In genomic region chr3:113963879-113964278, GRCh38 we compare ENCODE assay signal across 1 cellular context.
TF ChIP-seq lines count a peak whose summit lies in the region.

No MANE protein-coding gene starts in this region.

TF ChIP-seq in endothelial cell of umbilical vein, 7 proteins besides CTCF, POLR2A, EP300 and RAD21 (continued from another document):
- TF ChIP-seq EZH2 (IDR thresholded peaks at IDR 0.05; ENCODE audit: borderline replicate concordance, low read depth, low read length, severe bottlenecking) (no peak), MYC (IDR thresholded peaks at IDR 0.05; ENCODE audit: low read depth, low read length) (no peak), GATA2 (IDR thresholded peaks at IDR 0.05; ENCODE audit: insufficient read depth, insufficient read length, low read depth, low read length) (no peak), JUN (IDR thresholded peaks at IDR 0.05; ENCODE audit: borderline replicate concordance, insufficient read depth, insufficient read length, low read depth) (no peak), FOS (IDR thresholded peaks at IDR 0.05; ENCODE audit: borderline replicate concordance, insufficient read depth, low read length) (no peak)
